ENCODE assay signal across 8 cellular contexts in genomic region chr12:110270125-110270962, GRCh38. TPM values are rescaled to one million over a fixed set of nuclear protein-coding genes. Genes with fewer than 3 reads are reported as not detected.
DNase-seq lines count a peak whose midpoint lies in the region; ATAC-seq and TF ChIP-seq lines count a peak whose summit lies in the region.

No MANE protein-coding gene starts in this region.

- H3K4me3 ChIP-seq in cardiac fibroblast (replicated peaks in 1 of 2; ENCODE audit: low read depth in 2 of 2, low read length in 2 of 2), result no peak overlapping the region

- POLR2A ChIA-PET in T-cell (lab: Charles Lee), result interaction anchor here in 1 of 2 donors (0.5 kb wide), 1 partner anchor 158 kb away, joined by 9 read pairs; no protein-coding TSS in a partner anchor

- H3K36me3 Mint-ChIP-seq in mesothelial cell of epicardium (no peaks in the 10 kb centered on the region), T-cell (peaks cover 2% of the 10 kb centered on the region)

- no peaks in the 10 kb centered on the region for H3K9me3 Mint-ChIP-seq in mesothelial cell of epicardium
- H3K9me3 Mint-ChIP-seq in T-cell, result no peaks in the 10 kb centered on the region

- CTCF ChIA-PET in T-cell (lab: Charles Lee), result interaction anchor here in 1 of 2 donors (0.7 to 1.5 kb wide), 2 partner anchors 9 to 751 kb away, joined by 5 to 7 read pairs; no protein-coding TSS in a partner anchor

- H3K27ac Mint-ChIP-seq in mesothelial cell of epicardium (peak overlapping the region; percentile 86), T-cell (no peak overlapping the region)

- H3K4me1 Mint-ChIP-seq in mesothelial cell of epicardium (peaks cover 50% of the 10 kb centered on the region), T-cell (no peaks in the 10 kb centered on the region)

- H3K27me3 Mint-ChIP-seq in mesothelial cell of epicardium (ENCODE audit: low read depth) (no peaks in the 10 kb centered on the region), T-cell (peaks cover 14 to 19% of the 10 kb centered on the region in 2 donors)

- TF ChIP-seq CTCF in cardiac fibroblast (IDR thresholded peaks at IDR 0.05; ENCODE audit: low read depth, low read length), result no peak
- no peak for TF ChIP-seq CTCF in mesothelial cell of epicardium (IDR thresholded peaks at IDR 0.05; ENCODE audit: unreplicated experiment)

- DNase-seq in DMS 273 treated with DMSO at 0.1 percent for 48 hours (lab: John Stamatoyannopoulos, UW) (peak; percentile 62), NCI-H2171 (lab: John Stamatoyannopoulos, UW) (peak; percentile 96), cardiac fibroblast (ENCODE audit: low read depth in 2 of 2) (peak; percentile 46 to 73), mesothelial cell of epicardium (ENCODE audit: low spot score in 2 of 2, unreplicated experiment in 2 of 2) (no peak), T-cell (no peak)

- H3K4me3 Mint-ChIP-seq in mesothelial cell of epicardium (no peak overlapping the region), T-cell (no peak overlapping the region)

- TF ChIP-seq POLR2A in GM18505 (IDR thresholded peaks at IDR 0.05; ENCODE audit: borderline replicate concordance, extremely low read depth, insufficient read depth, insufficient read length), result no peak

- no peak for ATAC-seq in GM18505 (IDR thresholded peaks at IDR 0.05; ENCODE audit: unreplicated experiment)
- ATAC-seq in GM21576 (IDR thresholded peaks at IDR 0.05; ENCODE audit: unreplicated experiment), result no peak
- ATAC-seq in GM18870 (IDR thresholded peaks at IDR 0.05; ENCODE audit: unreplicated experiment), result no peak
- no peak for ATAC-seq in T-cell (replicated peaks in 1 of 4)

RNA-seq across cellular contexts. Expression of gene ATP2A2, which starts 10.7 kb away (rescaled TPM):
- total RNA-seq in mesothelial cell of epicardium, result 179 to 186 TPM (median 182 TPM) in 3 replicates
- 10 to 100 TPM; 82.0 to 88.2 (median 82.8) TPM for total RNA-seq in T-cell

Comparison
In these comparisons a context has a peak if more than half of its experiments do, and no peak if none do; other contexts are left out.
1. DNase-seq: peak in DMS 273 treated with DMSO at 0.1 percent for 48 hours (single experiment), NCI-H2171 (single experiment) and cardiac fibroblast (2 of 2); none in mesothelial cell of epicardium (0 of 2) and T-cell (0 of 34).